Comparison of ENCODE assay signal across 15 cellular contexts in genomic region chr20:56957737-56958553, GRCh38.
A peak's percentile ranks its signal among the peaks of the same experiment; 100 is the strongest.
DNase-seq lines count a peak whose midpoint lies in the region; ATAC-seq and TF ChIP-seq lines count a peak whose summit lies in the region.
"Had no signal": no experiment of that assay in that cellular context is flagged by ENCODE, and none has a peak within 500 bp of the region (broad histone marks: within the 10 kb centered on the region; RNA-seq: fewer than 3 reads in every experiment).

No MANE protein-coding gene starts in this region.

- H3K4me3 ChIP-seq in AG10803 (ENCODE audit: low read length) (no peak overlapping the region), HFF-Myc (replicated peaks; ENCODE audit: low read depth, low read length) (no peak overlapping the region)
- H3K4me3 ChIP-seq: GM23248, lower lobe of right lung had no signal

- peaks cover 12% of the 10 kb centered on the region for H3K27me3 Mint-ChIP-seq in glutamatergic neuron (ENCODE audit: unreplicated experiment)

- peak overlapping the region; percentile 99 for H3K27ac Mint-ChIP-seq in glutamatergic neuron (ENCODE audit: unreplicated experiment)
- H3K27ac Mint-ChIP-seq: activated naive CD8-positive, alpha-beta T cell treated with anti-CD3 and anti-CD28 coated beads, Interleukin-2, amount 50 U/mL, for 24 hours had no signal

- peak overlapping the region; percentile 72 for H3K4me3 Mint-ChIP-seq in glutamatergic neuron (ENCODE audit: unreplicated experiment)
- H3K4me3 Mint-ChIP-seq: activated naive CD8-positive, alpha-beta T cell treated with anti-CD3 and anti-CD28 coated beads, Interleukin-2, amount 50 U/mL, for 24 hours had no signal

- ATAC-seq in GM18861 (IDR thresholded peaks at IDR 0.05; ENCODE audit: unreplicated experiment): no peak
- no peak for ATAC-seq in HG03354 (IDR thresholded peaks at IDR 0.05; ENCODE audit: poor library complexity, severe bottlenecking, unreplicated experiment)
- ATAC-seq: activated naive CD8-positive, alpha-beta T cell treated with anti-CD3 and anti-CD28 coated beads, Interleukin-2, amount 50 U/mL, for 24 hours; lower lobe of right lung had no signal

- DNase-seq in AG10803 (ENCODE audit: low read depth): peak; percentile 9
- peak; percentile 63 for DNase-seq in HFF-Myc (ENCODE audit: extremely low read depth, low read depth)
- peak; percentile 87 for DNase-seq in NCI-H82 treated with DMSO at 0.1 percent for 48 hours (lab: John Stamatoyannopoulos, UW; ENCODE audit: unreplicated experiment)
- peak; percentile 91 for DNase-seq in glutamatergic neuron
- DNase-seq in activated gamma-delta T cell (lab: John Stamatoyannopoulos, UW): no peak
- no peak for DNase-seq in NK-92 (lab: John Stamatoyannopoulos, UW; ENCODE audit: unreplicated experiment)
- DNase-seq: activated naive CD8-positive, alpha-beta T cell treated with anti-CD3 and anti-CD28 coated beads, Interleukin-2, amount 50 U/mL, for 24 hours; effector CD8-positive, alpha-beta T cell; GM23248; Kasumi-1; lower lobe of right lung; OCI-M1; T-helper 9 cell had no signal

- H3K36me3 Mint-ChIP-seq in glutamatergic neuron (ENCODE audit: unreplicated experiment): peaks cover 5% of the 10 kb centered on the region

- H3K9me3 Mint-ChIP-seq in glutamatergic neuron (ENCODE audit: unreplicated experiment): peaks cover 19% of the 10 kb centered on the region
- H3K9me3 Mint-ChIP-seq: activated naive CD8-positive, alpha-beta T cell treated with anti-CD3 and anti-CD28 coated beads, Interleukin-2, amount 50 U/mL, for 24 hours had no signal

- H3K4me1 Mint-ChIP-seq in glutamatergic neuron (ENCODE audit: low read depth, unreplicated experiment): peaks cover 42% of the 10 kb centered on the region
- H3K4me1 Mint-ChIP-seq: activated naive CD8-positive, alpha-beta T cell treated with anti-CD3 and anti-CD28 coated beads, Interleukin-2, amount 50 U/mL, for 24 hours had no signal

- TF ChIP-seq CTCF in AG10803 (conservative IDR thresholded peaks at IDR 0.05; ENCODE audit: low read length) (no peak), HFF-Myc (IDR thresholded peaks at IDR 0.05; ENCODE audit: low read depth, low read length, missing control alignments) (peak; percentile 9), glutamatergic neuron (IDR thresholded peaks at IDR 0.05; ENCODE audit: partially characterized antibody, unreplicated experiment) (peak; percentile 40)

Comparison
In these comparisons a context has a peak if more than half of its experiments do, and no peak if none do; other contexts are left out.
1. DNase-seq: peak in AG10803 (single experiment), HFF-Myc (single experiment), NCI-H82 treated with DMSO at 0.1 percent for 48 hours (single experiment) and glutamatergic neuron (single experiment); none in activated gamma-delta T cell (single experiment) and NK-92 (single experiment).